9 cellular contexts compared by ENCODE assay signal in the genomic region with DNA sequence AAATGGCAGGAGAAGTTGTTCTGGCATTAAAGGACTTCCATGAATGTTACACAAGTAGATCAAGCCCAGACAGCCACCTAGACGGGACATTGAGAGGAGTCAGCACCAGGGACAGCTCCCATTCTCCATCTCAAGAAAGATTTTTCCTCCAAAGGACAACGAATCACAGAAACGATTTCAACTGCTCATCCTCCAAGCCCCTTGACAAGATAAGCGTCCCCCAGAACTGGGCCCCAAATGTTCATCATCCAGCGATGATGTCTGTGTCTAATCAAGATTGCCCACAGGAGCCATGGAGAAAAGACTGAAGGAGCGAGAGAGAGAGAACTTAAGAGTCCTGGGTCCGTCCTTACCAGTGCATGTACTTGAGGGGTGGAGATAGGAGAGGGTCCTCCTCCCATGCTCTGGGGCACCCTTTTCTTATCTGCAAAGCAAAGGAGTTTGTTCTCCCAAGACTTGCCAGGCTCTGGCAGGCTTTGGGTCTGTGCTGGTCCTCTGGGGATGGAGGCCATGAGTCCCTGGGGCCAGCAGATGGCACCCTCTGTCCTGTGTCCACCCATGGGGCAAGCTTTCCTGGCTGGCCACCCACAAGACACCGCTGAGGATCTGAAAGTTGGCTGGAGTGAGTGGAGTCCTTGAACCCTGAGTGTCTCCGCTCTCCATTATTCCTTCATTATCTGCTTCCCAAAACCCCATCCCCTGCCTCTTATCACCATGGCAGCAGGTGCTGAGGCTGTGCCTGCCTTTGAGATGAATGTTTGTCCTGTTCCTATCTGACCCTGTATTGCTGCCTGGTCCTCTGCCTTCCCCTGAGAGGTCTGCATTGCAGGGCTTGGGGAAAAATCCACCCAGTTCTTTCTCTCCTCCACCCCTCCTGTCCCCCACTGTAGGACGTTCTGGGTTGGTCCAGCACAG.
A peak's percentile ranks its signal among the peaks of the same experiment; 100 is the strongest.
DNase-seq lines count a peak whose midpoint lies in the region; ATAC-seq, FAIRE-seq and TF ChIP-seq lines count a peak whose summit lies in the region.
"Had no signal": no experiment of that assay in that cellular context is flagged by ENCODE, and none has a peak within 500 bp of the region (broad histone marks: within the 10 kb centered on the region; RNA-seq: fewer than 3 reads in every experiment).

No MANE protein-coding gene starts in this region.

- H3K27ac ChIP-seq in HCT116 (ENCODE audit: low read depth, low read length) (no peak overlapping the region), HepG2 (ENCODE audit: extremely low read length, insufficient read depth, low read length) (no peak overlapping the region), left lung (no peak overlapping the region), lower lobe of right lung (no peak overlapping the region)
- H3K27ac ChIP-seq in naive thymus-derived CD4-positive, alpha-beta T cell (ENCODE audit: low read depth, low read length), result no peak overlapping the region

- no peaks in the 10 kb centered on the region for H3K79me2 ChIP-seq in HCT116 (ENCODE audit: insufficient read depth, low read length)
- H3K79me2 ChIP-seq in HepG2 (ENCODE audit: insufficient read depth, low read length), result no peaks in the 10 kb centered on the region

- H3K4me3 Mint-ChIP-seq in WTC11, result no peak overlapping the region
- H3K4me3 Mint-ChIP-seq in naive thymus-derived CD4-positive, alpha-beta T cell, result no peak overlapping the region

- TF ChIP-seq CTCF in HCT116 (IDR thresholded peaks at IDR 0.05 in 2 of 3, conservative IDR thresholded peaks at IDR 0.05 in 1 of 3; ENCODE audit: borderline replicate concordance in 1 of 3, insufficient read depth in 1 of 3, low read depth in 2 of 3, low read length in 2 of 3) (peak; percentile 41 to 66 (median 61); a peak in 5 of 6 replicates), WTC11 (IDR thresholded peaks at IDR 0.05) (no peak), HepG2 (CRISPR knock-in tag; IDR thresholded peaks at IDR 0.05) (peak; percentile 70), left lung (IDR thresholded peaks at IDR 0.05) (no peak), lower lobe of right lung (IDR thresholded peaks at IDR 0.05) (no peak)

- H2AFZ ChIP-seq in HCT116 (ENCODE audit: low read depth, low read length, poor library complexity, severe bottlenecking) (no peak overlapping the region), HepG2 (ENCODE audit: low read length) (no peak overlapping the region)

- TF ChIP-seq POLR2A in HCT116 (IDR thresholded peaks at IDR 0.05; ENCODE audit: borderline replicate concordance, extremely low read depth, insufficient read depth, insufficient read length), result no peak
- TF ChIP-seq POLR2A in HepG2 (IDR thresholded peaks at IDR 0.05; ENCODE audit: insufficient read depth in 1 of 2, low read depth in 2 of 2, low read length in 2 of 2), result no peak

- BruUV-seq in HCT116 (replicated peaks; lab: Mats Ljungman, UMichigan), result no TSS peak
- BruUV-seq in HepG2 (replicated peaks; lab: Mats Ljungman, UMichigan), result no TSS peak

- intact Hi-C loops in HCT116 (cut with micrococcal nuclease) (loop anchor here (1.0 to 5.0 kb wide), 3 partner anchors 181 to 278 kb away; no protein-coding TSS in a partner anchor), HepG2 (cut with micrococcal nuclease; ENCODE audit: unreplicated experiment) (loop anchor here (5.0 kb wide), 1 partner anchor 298 kb away; no protein-coding TSS in a partner anchor), left lung (cut with DNase I) (no loop called here), lower lobe of right lung (cut with DNase I) (no loop called here)
- intact Hi-C loops in naive thymus-derived CD4-positive, alpha-beta T cell (cut with micrococcal nuclease), result no loop called here

- H3K36me3 Mint-ChIP-seq in WTC11, result no peaks in the 10 kb centered on the region
- no peaks in the 10 kb centered on the region for H3K36me3 Mint-ChIP-seq in naive thymus-derived CD4-positive, alpha-beta T cell

- peaks cover 8% of the 10 kb centered on the region for H3K27me3 Mint-ChIP-seq in WTC11 (ENCODE audit: low read depth)
- peaks cover 3 to 68% (median 55%) of the 10 kb centered on the region in 5 donors for H3K27me3 Mint-ChIP-seq in naive thymus-derived CD4-positive, alpha-beta T cell

- peak; percentile 27 for DNase-seq in COLO668 (lab: John Stamatoyannopoulos, UW; ENCODE audit: unreplicated experiment)
- peak; percentile 19 for DNase-seq in HCT116 (ENCODE audit: low read depth, low spot score)
- peak; percentile 65 for DNase-seq in WTC11 (ENCODE audit: low spot score)
- no peak for DNase-seq in HepG2 (ENCODE audit: low spot score)
- DNase-seq in left lung, result no peak
- DNase-seq in activated CD8-positive, alpha-beta memory T cell treated with anti-CD3 and anti-CD28 coated beads, Interleukin-2, amount 50 U/mL, for 4 hours, result no peak
- DNase-seq in naive thymus-derived CD4-positive, alpha-beta T cell, result no peak
- no peak for DNase-seq in lower lobe of right lung

- in situ Hi-C loops in HepG2 (cut with HindIII; ENCODE audit: extremely low pct_ligation_motif_present, low pct_unique_long_range_greater_than_20kb), result loop anchor here (5.0 kb wide), 2 partner anchors 78 to 183 kb away; no protein-coding TSS in a partner anchor

- CTCF ChIA-PET in HCT116 (lab: Charles Lee), result interaction anchor here (0.8 to 2.1 kb wide), 6 partner anchors 11 to 656 kb away, joined by 3 to 6 read pairs (median 4); no protein-coding TSS in a partner anchor
- CTCF ChIA-PET in WTC11 (lab: Charles Lee), result interaction anchor here (0.6 to 1.9 kb wide), 16 partner anchors 9 to 662 kb away, joined by 3 to 17 read pairs (median 4); no protein-coding TSS in a partner anchor
- CTCF ChIA-PET in HepG2 (lab: Yijun Ruan, JAX; ENCODE audit: low intra/inter-chr PET ratio, low total read pairs), result no interaction called here
- CTCF ChIA-PET in naive thymus-derived CD4-positive, alpha-beta T cell (lab: Charles Lee), result no interaction called here

- H3K9me3 ChIP-seq in HCT116 (ENCODE audit: control insufficient read depth in 1 of 2, insufficient read depth in 1 of 2, low read depth in 1 of 2, low read length in 2 of 2) (no peaks in the 10 kb centered on the region), HepG2 (ENCODE audit: low read length) (no peaks in the 10 kb centered on the region), left lung (no peaks in the 10 kb centered on the region), lower lobe of right lung (no peaks in the 10 kb centered on the region)
- H3K9me3 ChIP-seq in naive thymus-derived CD4-positive, alpha-beta T cell (ENCODE audit: control insufficient read depth in 2 of 3, low read length in 3 of 3), result no peaks in the 10 kb centered on the region

- POLR2A ChIA-PET in HCT116 (lab: Charles Lee), result no interaction called here
- POLR2A ChIA-PET in WTC11 (lab: Charles Lee), result interaction anchor here (0.6 to 1.2 kb wide), 2 partner anchors 114 to 181 kb away, joined by 4 to 6 read pairs; no protein-coding TSS in a partner anchor
- POLR2A ChIA-PET in HepG2 (lab: Yijun Ruan, JAX), result no interaction called here
- POLR2A ChIA-PET in naive thymus-derived CD4-positive, alpha-beta T cell (lab: Charles Lee), result no interaction called here

- ATAC-seq in HCT116 (peak; percentile 82), WTC11 (peak; percentile 74), HepG2 (peak; percentile 75), left lung (no peak), lower lobe of right lung (no peak)
- no peak for ATAC-seq in naive thymus-derived CD4-positive, alpha-beta T cell

- peak; percentile 66 for TF ChIP-seq RAD21 in HCT116 (IDR thresholded peaks at IDR 0.05; ENCODE audit: low read depth)
- TF ChIP-seq RAD21 in HepG2 (CRISPR knock-in tag; IDR thresholded peaks at IDR 0.05), result peak; percentile 41; the same call in 1 of the 2 replicates

- no peak for FAIRE-seq in HepG2 (lab: Jason Lieb, UNC)
- FAIRE-seq: frontal cortex had no signal

- TF ChIP-seq EP300 in HepG2 (IDR thresholded peaks at IDR 0.05; ENCODE audit: low read depth in 2 of 2, low read length in 2 of 2) (no peak), HepG2 (CRISPR knock-in tag; IDR thresholded peaks at IDR 0.05; ENCODE audit: borderline replicate concordance) (no peak)

- no peaks in the 10 kb centered on the region for H4K20me1 ChIP-seq in HCT116 (ENCODE audit: insufficient read depth)
- H4K20me1 ChIP-seq in HepG2 (ENCODE audit: insufficient read depth, low read length), result peaks cover 3% of the 10 kb centered on the region; the same call in 1 of the 2 replicates

- H3K9me3 Mint-ChIP-seq in WTC11, result no peaks in the 10 kb centered on the region
- H3K9me3 Mint-ChIP-seq in naive thymus-derived CD4-positive, alpha-beta T cell, result peaks cover 0 to 6% (median 0%) of the 10 kb centered on the region in 11 donors

- no peak overlapping the region for H3K4me2 ChIP-seq in HCT116 (ENCODE audit: low read length)
- no peak overlapping the region for H3K4me2 ChIP-seq in HepG2 (ENCODE audit: low read depth, low read length)

- peaks cover 55% of the 10 kb centered on the region for H3K27me3 ChIP-seq in HCT116 (ENCODE audit: insufficient read depth, low read length)
- H3K27me3 ChIP-seq in HepG2 (ENCODE audit: control insufficient read depth in 1 of 2, insufficient read depth in 2 of 2, low read length in 2 of 2), result peaks cover 0 to 3% of the 10 kb centered on the region in 2 experiments; a peak in 1 of 5 replicates
- H3K27me3 ChIP-seq in left lung, result peaks cover 0 to 82% of the 10 kb centered on the region in 2 donors
- H3K27me3 ChIP-seq in naive thymus-derived CD4-positive, alpha-beta T cell (ENCODE audit: control insufficient read depth in 2 of 2, insufficient read depth in 2 of 2, low read length in 2 of 2), result peaks cover 0 to 3% of the 10 kb centered on the region in 2 donors
- peaks cover 44% of the 10 kb centered on the region for H3K27me3 ChIP-seq in lower lobe of right lung (ENCODE audit: low read depth)

- H3K27ac Mint-ChIP-seq in WTC11, result no peak overlapping the region
- no peak overlapping the region for H3K27ac Mint-ChIP-seq in naive thymus-derived CD4-positive, alpha-beta T cell

- H3K4me1 ChIP-seq in HCT116 (ENCODE audit: control insufficient read depth in 1 of 2, insufficient read depth in 2 of 2, low read length in 2 of 2) (no peaks in the 10 kb centered on the region), HepG2 (ENCODE audit: insufficient read depth, low read length) (no peaks in the 10 kb centered on the region), left lung (no peaks in the 10 kb centered on the region), lower lobe of right lung (no peaks in the 10 kb centered on the region)
- H3K4me1 ChIP-seq in naive thymus-derived CD4-positive, alpha-beta T cell (ENCODE audit: control insufficient read depth in 2 of 2, insufficient read depth in 2 of 2, low read length in 2 of 2), result no peaks in the 10 kb centered on the region

- H3K9ac ChIP-seq in HCT116 (ENCODE audit: low read length) (no peak overlapping the region), HepG2 (ENCODE audit: insufficient read depth, low read depth, low read length) (no peak overlapping the region)

- RAD21 ChIA-PET in HCT116 (lab: Charles Lee; ENCODE audit: low non-redundant PET in 1 of 2, low total read pairs in 2 of 2, uncharacterized antibody in 2 of 2, unreplicated experiment in 2 of 2), result interaction anchor here in 1 of 2 experiments (0.7 kb wide), 1 partner anchor 181 kb away, joined by 3 read pairs; no protein-coding TSS in a partner anchor

- H3K4me3 ChIP-seq in HCT116 (replicated peaks in 1 of 2; ENCODE audit: low read depth in 1 of 2, low read length in 2 of 2), result no peak overlapping the region
- no peak overlapping the region for H3K4me3 ChIP-seq in HepG2 (replicated peaks in 1 of 3; ENCODE audit: insufficient read depth in 1 of 3, low read depth in 2 of 3, low read length in 3 of 3)
- H3K4me3 ChIP-seq in left lung, result no peak overlapping the region
- no peak overlapping the region for H3K4me3 ChIP-seq in naive thymus-derived CD4-positive, alpha-beta T cell (ENCODE audit: low read length)
- H3K4me3 ChIP-seq in lower lobe of right lung, result no peak overlapping the region

- H3K4me1 Mint-ChIP-seq in WTC11, result peaks cover 17% of the 10 kb centered on the region
- H3K4me1 Mint-ChIP-seq in naive thymus-derived CD4-positive, alpha-beta T cell, result peaks cover 0 to 5% (median 0%) of the 10 kb centered on the region in 7 donors

- no peaks in the 10 kb centered on the region for H3K9me2 ChIP-seq in HCT116 (ENCODE audit: insufficient read depth)

- H3K36me3 ChIP-seq in HCT116 (ENCODE audit: control insufficient read depth in 1 of 2, insufficient read depth in 2 of 2, low read length in 2 of 2) (no peaks in the 10 kb centered on the region), HepG2 (replicated peaks in 1 of 2; ENCODE audit: control insufficient read depth in 1 of 2, insufficient read depth in 2 of 2, low read length in 2 of 2) (no peaks in the 10 kb centered on the region), left lung (no peaks in the 10 kb centered on the region), lower lobe of right lung (no peaks in the 10 kb centered on the region)
- H3K36me3 ChIP-seq in naive thymus-derived CD4-positive, alpha-beta T cell (ENCODE audit: control insufficient read depth in 2 of 3, insufficient read depth in 3 of 3, low read length in 3 of 3), result no peaks in the 10 kb centered on the region

- 27% methylated on average over 9 of the region's 10 CpGs for WGBS in HepG2 (ENCODE audit: low lambda C conversion rate)

Comparison
In these comparisons a context has a peak if more than half of its experiments do, and no peak if none do; other contexts are left out.
1. DNase-seq: peak in COLO668 (single experiment), HCT116 (single experiment) and WTC11 (single experiment); none in HepG2 (single experiment), left lung (0 of 2), activated CD8-positive, alpha-beta memory T cell treated with anti-CD3 and anti-CD28 coated beads, Interleukin-2, amount 50 U/mL, for 4 hours (single experiment), naive thymus-derived CD4-positive, alpha-beta T cell (0 of 9) and lower lobe of right lung (single experiment).
2. ATAC-seq: peak in HCT116 (single experiment), WTC11 (single experiment) and HepG2 (single experiment); none in left lung (single experiment), naive thymus-derived CD4-positive, alpha-beta T cell (single experiment) and lower lobe of right lung (0 of 2).
3. CTCF ChIP-seq: peak in HCT116 (3 of 3) and HepG2 (single experiment); none in WTC11 (single experiment), left lung (0 of 2) and lower lobe of right lung (single experiment).
4. CTCF ChIA-PET loops: an anchor here in HCT116 (0.8 to 2.1 kb wide) and WTC11 (0.6 to 1.9 kb wide); none called in HepG2 and naive thymus-derived CD4-positive, alpha-beta T cell.
5. intact Hi-C loops: an anchor here in HCT116 (1.0 to 5.0 kb wide) and HepG2 (5.0 kb wide); none called in left lung, naive thymus-derived CD4-positive, alpha-beta T cell and lower lobe of right lung.